Comparison of ENCODE assay signal across 12 cellular contexts in the genomic region with DNA sequence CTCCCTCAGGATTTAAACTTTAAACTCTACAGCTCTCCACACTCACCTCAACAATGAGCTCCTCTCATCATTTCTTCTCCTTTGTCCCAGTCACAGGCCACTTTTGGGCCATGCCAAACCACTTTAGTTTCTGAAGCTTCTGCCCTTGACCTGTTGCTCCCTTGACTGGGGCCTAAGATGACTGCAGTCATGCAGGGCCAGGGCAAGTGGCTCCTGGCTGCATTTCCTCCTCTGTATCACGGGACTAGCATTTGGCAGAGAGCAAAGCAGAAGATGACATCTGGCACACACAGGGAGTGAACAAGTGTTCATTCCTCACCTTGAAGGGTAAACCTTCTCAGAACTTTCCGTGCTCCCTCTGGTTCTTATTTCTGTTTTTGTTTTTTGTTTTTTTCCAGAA.
"Had no signal": no experiment of that assay in that cellular context is flagged by ENCODE, and none has a peak within 500 bp of the region (broad histone marks: within the 10 kb centered on the region; RNA-seq: fewer than 3 reads in every experiment).

No MANE protein-coding gene starts in this region.

- H3K27ac ChIP-seq: epithelial cell of prostate, pancreas had no signal

- H3K4me3 ChIP-seq: pancreas had no signal

- H3K9me3 ChIP-seq: pancreas had no signal

- H3K27ac Mint-ChIP-seq: activated B cell treated with CpG ODN at 0.5 μM for 24 hours; activated T-cell treated with anti-CD3 and anti-CD28 coated beads, Interleukin-2, amount 50 U/mL, for 72 hours; type B pancreatic cell had no signal

- H3K27me3 ChIP-seq: pancreas had no signal

- ATAC-seq: activated T-cell treated with anti-CD3 and anti-CD28 coated beads, Interleukin-2, amount 50 U/mL, for 72 hours; pancreas had no signal

- H3K4me1 ChIP-seq: pancreas had no signal

- H3K4me3 Mint-ChIP-seq: activated B cell treated with CpG ODN at 0.5 μM for 24 hours; activated T-cell treated with anti-CD3 and anti-CD28 coated beads, Interleukin-2, amount 50 U/mL, for 72 hours; neural crest cell; type B pancreatic cell had no signal

- H3K4me1 Mint-ChIP-seq: activated B cell treated with CpG ODN at 0.5 μM for 24 hours, neural crest cell had no signal

- H3K27me3 Mint-ChIP-seq: activated B cell treated with CpG ODN at 0.5 μM for 24 hours, type B pancreatic cell had no signal

- DNase-seq: activated B cell treated with CpG ODN at 0.5 μM for 24 hours; activated naive CD4-positive, alpha-beta T cell treated with Interleukin-2 at 50 U/mL for 16 hours; activated T-cell treated with anti-CD3 and anti-CD28 coated beads, Interleukin-2, amount 50 U/mL, for 72 hours; central memory CD4-positive, alpha-beta T cell; cortex of kidney; effector memory CD4-positive, alpha-beta T cell; pancreas; small intestine; T-helper 2 cell had no signal

- H3K9me3 Mint-ChIP-seq: activated B cell treated with CpG ODN at 0.5 μM for 24 hours; activated T-cell treated with anti-CD3 and anti-CD28 coated beads, Interleukin-2, amount 50 U/mL, for 72 hours; neural crest cell; type B pancreatic cell had no signal
